Comparison of ENCODE assay signal across 1 cellular context in the genomic region with DNA sequence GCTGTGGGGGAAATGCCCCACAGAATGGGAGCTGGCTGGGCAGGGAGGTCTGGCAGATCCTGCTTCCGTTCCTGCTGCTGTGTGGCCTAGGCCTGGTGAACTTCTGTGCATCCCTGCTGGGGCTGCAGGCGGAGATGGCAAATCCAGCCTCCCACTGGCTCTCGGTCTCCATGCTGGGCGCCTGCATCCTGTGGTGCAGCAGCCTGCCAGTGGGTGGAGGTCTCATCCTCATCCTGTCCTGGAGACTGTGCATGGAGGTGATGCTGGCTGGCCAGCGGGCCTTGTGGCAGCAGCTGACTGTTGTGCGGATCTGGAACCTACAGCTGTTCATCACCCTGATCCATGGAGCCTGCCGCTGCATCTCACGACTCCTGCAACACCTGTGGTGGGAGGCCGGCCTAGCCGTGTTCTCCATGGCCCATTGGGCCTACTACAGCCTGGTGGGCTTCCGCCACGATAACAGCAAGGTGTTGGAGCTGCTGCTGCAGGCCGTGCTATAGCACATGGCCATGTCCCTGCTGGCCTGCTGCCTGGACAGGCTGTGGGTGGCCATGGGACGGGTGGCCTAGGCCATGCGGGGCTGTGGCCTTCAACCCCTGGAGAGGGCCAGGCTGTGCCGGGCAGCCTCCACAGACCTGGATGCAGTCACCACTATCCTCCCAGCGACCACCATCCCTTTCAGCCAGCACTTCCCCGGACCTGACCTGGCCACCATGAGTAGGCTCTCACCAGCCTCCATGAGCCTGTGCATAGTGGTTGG.
TF ChIP-seq lines count a peak whose summit lies in the region.

No MANE protein-coding gene starts in this region.

TF ChIP-seq in WTC11, 78 proteins besides CTCF, POLR2A, EP300 and RAD21:
- TF ChIP-seq ZNF423 (CRISPR knock-in tag; IDR thresholded peaks at IDR 0.05), result peak; percentile 42; the same call in 1 of the 2 replicates
- TF ChIP-seq, protein P1, sequence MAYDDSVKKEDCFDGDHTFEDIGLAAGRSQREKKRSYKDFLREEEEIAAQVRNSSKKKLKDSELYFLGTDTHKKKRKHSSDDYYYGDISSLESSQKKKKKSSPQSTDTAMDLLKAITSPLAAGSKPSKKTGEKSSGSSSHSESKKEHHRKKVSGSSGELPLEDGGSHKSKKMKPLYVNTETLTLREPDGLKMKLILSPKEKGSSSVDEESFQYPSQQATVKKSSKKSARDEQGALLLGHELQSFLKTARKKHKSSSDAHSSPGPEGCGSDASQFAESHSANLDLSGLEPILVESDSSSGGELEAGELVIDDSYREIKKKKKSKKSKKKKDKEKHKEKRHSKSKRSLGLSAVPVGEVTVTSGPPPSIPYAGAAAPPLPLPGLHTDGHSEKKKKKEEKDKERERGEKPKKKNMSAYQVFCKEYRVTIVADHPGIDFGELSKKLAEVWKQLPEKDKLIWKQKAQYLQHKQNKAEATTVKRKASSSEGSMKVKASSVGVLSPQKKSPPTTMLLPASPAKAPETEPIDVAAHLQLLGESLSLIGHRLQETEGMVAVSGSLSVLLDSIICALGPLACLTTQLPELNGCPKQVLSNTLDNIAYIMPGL (CRISPR knock-in tag; IDR thresholded peaks at IDR 0.05), result no peak
- TF ChIP-seq, protein P2, sequence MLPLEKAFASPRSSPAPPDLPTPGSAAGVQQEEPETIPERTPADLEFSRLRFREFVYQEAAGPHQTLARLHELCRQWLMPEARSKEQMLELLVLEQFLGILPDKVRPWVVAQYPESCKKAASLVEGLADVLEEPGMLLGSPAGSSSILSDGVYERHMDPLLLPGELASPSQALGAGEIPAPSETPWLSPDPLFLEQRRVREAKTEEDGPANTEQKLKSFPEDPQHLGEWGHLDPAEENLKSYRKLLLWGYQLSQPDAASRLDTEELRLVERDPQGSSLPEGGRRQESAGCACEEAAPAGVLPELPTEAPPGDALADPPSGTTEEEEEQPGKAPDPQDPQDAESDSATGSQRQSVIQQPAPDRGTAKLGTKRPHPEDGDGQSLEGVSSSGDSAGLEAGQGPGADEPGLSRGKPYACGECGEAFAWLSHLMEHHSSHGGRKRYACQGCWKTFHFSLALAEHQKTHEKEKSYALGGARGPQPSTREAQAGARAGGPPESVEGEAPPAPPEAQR (CRISPR knock-in tag; IDR thresholded peaks at IDR 0.05), result no peak
- TF ChIP-seq, protein P3, sequence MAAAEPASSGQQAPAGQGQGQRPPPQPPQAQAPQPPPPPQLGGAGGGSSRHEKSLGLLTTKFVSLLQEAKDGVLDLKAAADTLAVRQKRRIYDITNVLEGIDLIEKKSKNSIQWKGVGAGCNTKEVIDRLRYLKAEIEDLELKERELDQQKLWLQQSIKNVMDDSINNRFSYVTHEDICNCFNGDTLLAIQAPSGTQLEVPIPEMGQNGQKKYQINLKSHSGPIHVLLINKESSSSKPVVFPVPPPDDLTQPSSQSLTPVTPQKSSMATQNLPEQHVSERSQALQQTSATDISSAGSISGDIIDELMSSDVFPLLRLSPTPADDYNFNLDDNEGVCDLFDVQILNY (CRISPR knock-in tag; IDR thresholded peaks at IDR 0.05), result no peak
- TF ChIP-seq, protein P4, sequence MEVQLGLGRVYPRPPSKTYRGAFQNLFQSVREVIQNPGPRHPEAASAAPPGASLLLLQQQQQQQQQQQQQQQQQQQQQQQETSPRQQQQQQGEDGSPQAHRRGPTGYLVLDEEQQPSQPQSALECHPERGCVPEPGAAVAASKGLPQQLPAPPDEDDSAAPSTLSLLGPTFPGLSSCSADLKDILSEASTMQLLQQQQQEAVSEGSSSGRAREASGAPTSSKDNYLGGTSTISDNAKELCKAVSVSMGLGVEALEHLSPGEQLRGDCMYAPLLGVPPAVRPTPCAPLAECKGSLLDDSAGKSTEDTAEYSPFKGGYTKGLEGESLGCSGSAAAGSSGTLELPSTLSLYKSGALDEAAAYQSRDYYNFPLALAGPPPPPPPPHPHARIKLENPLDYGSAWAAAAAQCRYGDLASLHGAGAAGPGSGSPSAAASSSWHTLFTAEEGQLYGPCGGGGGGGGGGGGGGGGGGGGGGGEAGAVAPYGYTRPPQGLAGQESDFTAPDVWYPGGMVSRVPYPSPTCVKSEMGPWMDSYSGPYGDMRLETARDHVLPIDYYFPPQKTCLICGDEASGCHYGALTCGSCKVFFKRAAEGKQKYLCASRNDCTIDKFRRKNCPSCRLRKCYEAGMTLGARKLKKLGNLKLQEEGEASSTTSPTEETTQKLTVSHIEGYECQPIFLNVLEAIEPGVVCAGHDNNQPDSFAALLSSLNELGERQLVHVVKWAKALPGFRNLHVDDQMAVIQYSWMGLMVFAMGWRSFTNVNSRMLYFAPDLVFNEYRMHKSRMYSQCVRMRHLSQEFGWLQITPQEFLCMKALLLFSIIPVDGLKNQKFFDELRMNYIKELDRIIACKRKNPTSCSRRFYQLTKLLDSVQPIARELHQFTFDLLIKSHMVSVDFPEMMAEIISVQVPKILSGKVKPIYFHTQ (CRISPR knock-in tag; IDR thresholded peaks at IDR 0.05), result no peak
